ENCODE assay signal across 13 cellular contexts in genomic region chr10:30803901-30804322, GRCh38.
DNase-seq lines count a peak whose midpoint lies in the region; ATAC-seq and TF ChIP-seq lines count a peak whose summit lies in the region.
"Had no signal": no experiment of that assay in that cellular context is flagged by ENCODE, and none has a peak within 500 bp of the region (broad histone marks: within the 10 kb centered on the region; RNA-seq: fewer than 3 reads in every experiment).

No MANE protein-coding gene starts in this region.

- H3K4me2 ChIP-seq in mesenchymal stem cell (ENCODE audit: low read length, poor library complexity, severe bottlenecking): no peak overlapping the region

- H2BK12ac ChIP-seq in mesenchymal stem cell (ENCODE audit: low read length in 2 of 2): no peak overlapping the region

- no peak overlapping the region for H3K4me3 Mint-ChIP-seq in stimulated activated effector memory CD8-positive, alpha-beta T cell treated with anti-CD3 and anti-CD28 coated beads, Interleukin-12 subunit alpha, Interleukin-12 subunit beta, amount 100 ng/mL, for 72 hours

- no peak overlapping the region for H2BK120ac ChIP-seq in mesenchymal stem cell (ENCODE audit: low read depth, low read length)

- ATAC-seq in RWPE2 (ENCODE audit: low read depth): peak; percentile 29; the same call in 1 of the 3 replicates
- ATAC-seq in esophagus mucosa: peak; percentile 37
- peak; percentile 63 for ATAC-seq in upper lobe of right lung
- no peak for ATAC-seq in HG02981 (IDR thresholded peaks at IDR 0.05; ENCODE audit: unreplicated experiment)
- no peak for ATAC-seq in stimulated activated effector memory CD8-positive, alpha-beta T cell treated with anti-CD3 and anti-CD28 coated beads, Interleukin-12 subunit alpha, Interleukin-12 subunit beta, amount 100 ng/mL, for 72 hours
- no peak for ATAC-seq in stimulated activated naive CD8-positive, alpha-beta T cell treated with anti-CD3 and anti-CD28 coated beads, Interleukin-15, Interleukin-2, amounts not matched to agents 100 U/mL and 50 U/mL, for 24 hours
- ATAC-seq in HG03196 (IDR thresholded peaks at IDR 0.05; ENCODE audit: unreplicated experiment): no peak

- H3K79me1 ChIP-seq in mesenchymal stem cell (replicated peaks; ENCODE audit: low read length, poor library complexity, severe bottlenecking): no peaks in the 10 kb centered on the region

- no peak overlapping the region for H3K14ac ChIP-seq in mesenchymal stem cell (ENCODE audit: low read length in 2 of 2)

- WGBS in mesenchymal stem cell: 78% methylated on average over 5 of the region's 5 CpGs

- no peak overlapping the region for H3K27ac ChIP-seq in RWPE2 (ENCODE audit: poor library complexity, severe bottlenecking)
- no peak overlapping the region for H3K27ac ChIP-seq in mesenchymal stem cell (ENCODE audit: low read length, poor library complexity, severe bottlenecking)
- H3K27ac ChIP-seq in upper lobe of right lung: peak overlapping the region; percentile 60
- H3K27ac ChIP-seq: SJSA1 had no signal

- no peak overlapping the region for H4K8ac ChIP-seq in mesenchymal stem cell (ENCODE audit: low read length)

- peak overlapping the region; percentile 54 for H3K9ac ChIP-seq in mesenchymal stem cell (ENCODE audit: low read length)

- H2AK5ac ChIP-seq in mesenchymal stem cell (ENCODE audit: low read length, severe bottlenecking): no peak overlapping the region

- peaks cover 2% of the 10 kb centered on the region for H3K9me3 Mint-ChIP-seq in stimulated activated effector memory CD8-positive, alpha-beta T cell treated with anti-CD3 and anti-CD28 coated beads, Interleukin-12 subunit alpha, Interleukin-12 subunit beta, amount 100 ng/mL, for 72 hours

- TF ChIP-seq CTCF in RWPE2 (IDR thresholded peaks at IDR 0.05; ENCODE audit: poor library complexity, severe bottlenecking) (no peak), upper lobe of right lung (IDR thresholded peaks at IDR 0.05) (no peak)

- H3K4me1 ChIP-seq in RWPE2 (ENCODE audit: insufficient read depth, poor library complexity, severe bottlenecking) (peaks cover 3% of the 10 kb centered on the region), mesenchymal stem cell (ENCODE audit: control insufficient read depth, insufficient read depth, low read depth, low read length) (no peaks in the 10 kb centered on the region), upper lobe of right lung (no peaks in the 10 kb centered on the region)
- H3K4me1 ChIP-seq: SJSA1 had no signal

- no peak overlapping the region for H2AFZ ChIP-seq in mesenchymal stem cell (ENCODE audit: low read depth, low read length)

- H2BK15ac ChIP-seq in mesenchymal stem cell (ENCODE audit: low read depth, poor library complexity, severe bottlenecking): no peak overlapping the region

- no peak overlapping the region for H4K91ac ChIP-seq in mesenchymal stem cell (ENCODE audit: low read length)

- H3K4me3 ChIP-seq in RWPE2 (ENCODE audit: severe bottlenecking) (no peak overlapping the region), mesenchymal stem cell (ENCODE audit: insufficient read depth in 1 of 2, low read depth in 1 of 2, low read length in 2 of 2) (peak overlapping the region in 1 of 2 experiments; percentile 15), upper lobe of right lung (no peak overlapping the region)
- H3K4me3 ChIP-seq: SJSA1 had no signal

- H3K4me1 Mint-ChIP-seq in stimulated activated effector memory CD8-positive, alpha-beta T cell treated with anti-CD3 and anti-CD28 coated beads, Interleukin-12 subunit alpha, Interleukin-12 subunit beta, amount 100 ng/mL, for 72 hours: peaks cover 14% of the 10 kb centered on the region

- H2BK5ac ChIP-seq in mesenchymal stem cell (ENCODE audit: low read depth, low read length, poor library complexity, severe bottlenecking): no peak overlapping the region

- no peaks in the 10 kb centered on the region for H3K27me3 ChIP-seq in RWPE2 (ENCODE audit: insufficient read depth, poor library complexity, severe bottlenecking)
- H3K27me3 ChIP-seq in mesenchymal stem cell (ENCODE audit: control insufficient read depth in 1 of 2, insufficient read depth in 1 of 2, low read length in 2 of 2): no peaks in the 10 kb centered on the region
- H3K27me3 ChIP-seq in upper lobe of right lung: no peaks in the 10 kb centered on the region
- H3K27me3 ChIP-seq: SJSA1 had no signal

- H3K27ac Mint-ChIP-seq in stimulated activated effector memory CD8-positive, alpha-beta T cell treated with anti-CD3 and anti-CD28 coated beads, Interleukin-12 subunit alpha, Interleukin-12 subunit beta, amount 100 ng/mL, for 72 hours: no peak overlapping the region

- no peaks in the 10 kb centered on the region for H3K9me3 ChIP-seq in RWPE2 (ENCODE audit: severe bottlenecking)
- H3K9me3 ChIP-seq in mesenchymal stem cell (ENCODE audit: control insufficient read depth, low read length): no peaks in the 10 kb centered on the region
- no peaks in the 10 kb centered on the region for H3K9me3 ChIP-seq in upper lobe of right lung
- H3K9me3 ChIP-seq: SJSA1 had no signal

- no peak overlapping the region for H3K4ac ChIP-seq in mesenchymal stem cell (ENCODE audit: low read depth in 1 of 2, low read length in 2 of 2)

- DNase-seq in RWPE2 (ENCODE audit: low spot score) (no peak), mesenchymal stem cell (no peak), upper lobe of right lung (no peak)
- DNase-seq in stimulated activated effector memory CD8-positive, alpha-beta T cell treated with anti-CD3 and anti-CD28 coated beads, Interleukin-12 subunit alpha, Interleukin-12 subunit beta, amount 100 ng/mL, for 72 hours (ENCODE audit: low spot score in 2 of 2): no peak
- DNase-seq in stimulated activated naive CD8-positive, alpha-beta T cell treated with anti-CD3 and anti-CD28 coated beads, Interleukin-15, Interleukin-2, amounts not matched to agents 100 U/mL and 50 U/mL, for 24 hours: no peak
- DNase-seq: activated CD4-positive, CD25-positive, alpha-beta regulatory T cell treated with anti-CD3 and anti-CD28 coated beads, Interleukin-2, amount 50 U/mL, for 72 hours; DMS79; effector CD4-positive, alpha-beta T cell; kidney glomerular epithelial cell had no signal

- no peaks in the 10 kb centered on the region for H3K36me3 ChIP-seq in RWPE2 (ENCODE audit: low read depth)
- H3K36me3 ChIP-seq in mesenchymal stem cell (ENCODE audit: control insufficient read depth in 1 of 2, insufficient read depth in 2 of 2, low read depth in 1 of 2, low read length in 2 of 2): no peaks in the 10 kb centered on the region
- H3K36me3 ChIP-seq in upper lobe of right lung: no peaks in the 10 kb centered on the region
- H3K36me3 ChIP-seq: SJSA1 had no signal

- H3K36me3 Mint-ChIP-seq in stimulated activated effector memory CD8-positive, alpha-beta T cell treated with anti-CD3 and anti-CD28 coated beads, Interleukin-12 subunit alpha, Interleukin-12 subunit beta, amount 100 ng/mL, for 72 hours: no peaks in the 10 kb centered on the region

- H3K18ac ChIP-seq in mesenchymal stem cell (ENCODE audit: low read depth in 1 of 2, low read length in 2 of 2): no peak overlapping the region

- intact Hi-C loops in upper lobe of right lung (cut with DNase I): no loop called here

- no peak overlapping the region for H3K23ac ChIP-seq in mesenchymal stem cell (ENCODE audit: low read length in 2 of 2)

Comparison
In these comparisons a context has a peak if more than half of its experiments do, and no peak if none do; other contexts are left out.
1. ATAC-seq: peak in RWPE2 (single experiment), esophagus mucosa (single experiment) and upper lobe of right lung (single experiment); none in HG02981 (single experiment), stimulated activated effector memory CD8-positive, alpha-beta T cell treated with anti-CD3 and anti-CD28 coated beads, Interleukin-12 subunit alpha, Interleukin-12 subunit beta, amount 100 ng/mL, for 72 hours (single experiment), stimulated activated naive CD8-positive, alpha-beta T cell treated with anti-CD3 and anti-CD28 coated beads, Interleukin-15, Interleukin-2, amounts not matched to agents 100 U/mL and 50 U/mL, for 24 hours (single experiment) and HG03196 (single experiment).